ENCODE assay signal across 2 cellular contexts in genomic region chr3:149129326-149130123, GRCh38.
TF ChIP-seq lines count a peak whose summit lies in the region.

A gene with protein sequence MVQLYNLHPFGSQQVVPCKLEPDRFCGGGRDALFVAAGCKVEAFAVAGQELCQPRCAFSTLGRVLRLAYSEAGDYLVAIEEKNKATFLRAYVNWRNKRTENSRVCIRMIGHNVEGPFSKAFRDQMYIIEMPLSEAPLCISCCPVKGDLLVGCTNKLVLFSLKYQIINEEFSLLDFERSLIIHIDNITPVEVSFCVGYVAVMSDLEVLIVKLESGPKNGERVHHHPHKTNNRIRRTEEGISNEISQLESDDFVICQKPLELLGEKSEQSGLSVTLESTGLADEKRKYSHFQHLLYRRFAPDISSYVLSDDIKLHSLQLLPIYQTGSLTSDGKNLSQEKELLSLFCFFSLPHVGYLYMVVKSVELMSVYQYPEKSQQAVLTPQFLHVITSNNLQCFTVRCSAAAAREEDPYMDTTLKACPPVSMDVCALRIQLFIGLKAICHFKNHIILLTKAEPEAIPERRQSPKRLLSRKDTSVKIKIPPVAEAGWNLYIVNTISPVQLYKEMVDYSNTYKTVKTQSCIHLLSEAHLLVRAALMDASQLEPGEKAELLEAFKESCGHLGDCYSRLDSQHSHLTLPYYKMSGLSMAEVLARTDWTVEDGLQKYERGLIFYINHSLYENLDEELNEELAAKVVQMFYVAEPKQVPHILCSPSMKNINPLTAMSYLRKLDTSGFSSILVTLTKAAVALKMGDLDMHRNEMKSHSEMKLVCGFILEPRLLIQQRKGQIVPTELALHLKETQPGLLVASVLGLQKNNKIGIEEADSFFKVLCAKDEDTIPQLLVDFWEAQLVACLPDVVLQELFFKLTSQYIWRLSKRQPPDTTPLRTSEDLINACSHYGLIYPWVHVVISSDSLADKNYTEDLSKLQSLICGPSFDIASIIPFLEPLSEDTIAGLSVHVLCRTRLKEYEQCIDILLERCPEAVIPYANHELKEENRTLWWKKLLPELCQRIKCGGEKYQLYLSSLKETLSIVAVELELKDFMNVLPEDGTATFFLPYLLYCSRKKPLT (plus strand): TSS chr3:149129638. CDS start chr3:149129724, 86 bp downstream.

TF ChIP-seq in HCT116, 20 proteins besides CTCF, POLR2A, EP300 and RAD21 (continued from another document):
- TF ChIP-seq ATF3 (IDR thresholded peaks at IDR 0.05) (no peak), TCF7L2 (IDR thresholded peaks at IDR 0.05; ENCODE audit: borderline replicate concordance, extremely low read depth, insufficient read depth, insufficient read length) (peak; percentile 92), SIN3A (IDR thresholded peaks at IDR 0.05; ENCODE audit: low read depth) (peak; percentile 92), YY1 (IDR thresholded peaks at IDR 0.05; ENCODE audit: extremely low read depth, insufficient replicate concordance, low read depth, low read length) (peak; percentile 15), POLR2AphosphoS5 (IDR thresholded peaks at IDR 0.05; ENCODE audit: low read depth, low read length) (peak; percentile 84), CBX3 (IDR thresholded peaks at IDR 0.05; ENCODE audit: low read depth) (peak; percentile 21; the same call in 1 of the 2 replicates), SP1 (IDR thresholded peaks at IDR 0.05; ENCODE audit: low read depth) (peak; percentile 69), ZFX (IDR thresholded peaks at IDR 0.05) (peak; percentile 64), FOSL1 (IDR thresholded peaks at IDR 0.05; ENCODE audit: low read depth) (no peak), ELF1 (IDR thresholded peaks at IDR 0.05; ENCODE audit: borderline replicate concordance, low read depth) (peak; percentile 79)
- TF ChIP-seq, protein P1, sequence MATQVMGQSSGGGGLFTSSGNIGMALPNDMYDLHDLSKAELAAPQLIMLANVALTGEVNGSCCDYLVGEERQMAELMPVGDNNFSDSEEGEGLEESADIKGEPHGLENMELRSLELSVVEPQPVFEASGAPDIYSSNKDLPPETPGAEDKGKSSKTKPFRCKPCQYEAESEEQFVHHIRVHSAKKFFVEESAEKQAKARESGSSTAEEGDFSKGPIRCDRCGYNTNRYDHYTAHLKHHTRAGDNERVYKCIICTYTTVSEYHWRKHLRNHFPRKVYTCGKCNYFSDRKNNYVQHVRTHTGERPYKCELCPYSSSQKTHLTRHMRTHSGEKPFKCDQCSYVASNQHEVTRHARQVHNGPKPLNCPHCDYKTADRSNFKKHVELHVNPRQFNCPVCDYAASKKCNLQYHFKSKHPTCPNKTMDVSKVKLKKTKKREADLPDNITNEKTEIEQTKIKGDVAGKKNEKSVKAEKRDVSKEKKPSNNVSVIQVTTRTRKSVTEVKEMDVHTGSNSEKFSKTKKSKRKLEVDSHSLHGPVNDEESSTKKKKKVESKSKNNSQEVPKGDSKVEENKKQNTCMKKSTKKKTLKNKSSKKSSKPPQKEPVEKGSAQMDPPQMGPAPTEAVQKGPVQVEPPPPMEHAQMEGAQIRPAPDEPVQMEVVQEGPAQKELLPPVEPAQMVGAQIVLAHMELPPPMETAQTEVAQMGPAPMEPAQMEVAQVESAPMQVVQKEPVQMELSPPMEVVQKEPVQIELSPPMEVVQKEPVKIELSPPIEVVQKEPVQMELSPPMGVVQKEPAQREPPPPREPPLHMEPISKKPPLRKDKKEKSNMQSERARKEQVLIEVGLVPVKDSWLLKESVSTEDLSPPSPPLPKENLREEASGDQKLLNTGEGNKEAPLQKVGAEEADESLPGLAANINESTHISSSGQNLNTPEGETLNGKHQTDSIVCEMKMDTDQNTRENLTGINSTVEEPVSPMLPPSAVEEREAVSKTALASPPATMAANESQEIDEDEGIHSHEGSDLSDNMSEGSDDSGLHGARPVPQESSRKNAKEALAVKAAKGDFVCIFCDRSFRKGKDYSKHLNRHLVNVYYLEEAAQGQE (IDR thresholded peaks at IDR 0.05; ENCODE audit: low read depth), result no peak
- TF ChIP-seq, protein P2, sequence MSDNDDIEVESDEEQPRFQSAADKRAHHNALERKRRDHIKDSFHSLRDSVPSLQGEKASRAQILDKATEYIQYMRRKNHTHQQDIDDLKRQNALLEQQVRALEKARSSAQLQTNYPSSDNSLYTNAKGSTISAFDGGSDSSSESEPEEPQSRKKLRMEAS (IDR thresholded peaks at IDR 0.05), result peak; percentile 86

TF ChIP-seq in neural cell, 6 proteins besides CTCF, POLR2A, EP300 and RAD21 (continued from another document):
- TF ChIP-seq, protein P1 (IDR thresholded peaks at IDR 0.05; ENCODE audit: borderline replicate concordance), result peak; percentile 35
